In the genomic region with DNA sequence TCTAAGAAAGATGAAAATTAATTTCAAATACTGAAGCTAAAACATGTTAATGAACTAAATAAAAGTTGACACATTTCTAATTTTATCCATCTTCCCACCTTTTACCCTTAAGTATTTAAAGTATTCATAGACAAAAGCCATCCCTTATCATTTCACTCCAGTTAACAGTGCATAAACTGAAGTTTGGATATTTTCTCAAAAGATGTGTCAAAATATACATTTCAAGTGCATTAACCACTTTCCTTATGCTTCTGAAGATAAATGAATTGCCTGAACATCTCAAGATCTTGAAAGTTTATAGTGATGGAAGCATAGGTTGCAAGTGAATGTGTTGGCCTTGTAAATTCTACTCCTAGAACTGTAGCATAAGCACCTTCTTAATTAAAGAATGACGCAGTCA, we compare ENCODE assay signal across 16 cellular contexts.
"Had no signal": no experiment of that assay in that cellular context is flagged by ENCODE, and none has a peak within 500 bp of the region (broad histone marks: within the 10 kb centered on the region; RNA-seq: fewer than 3 reads in every experiment).

No MANE protein-coding gene starts in this region.

- H3K27me3 ChIP-seq: brain microvascular endothelial cell, foreskin keratinocyte, ovary had no signal

- H3K4me3 Mint-ChIP-seq: activated B cell treated with CpG ODN at 0.5 μM for 24 hours; activated CD4-positive, alpha-beta T cell treated with anti-CD3 and anti-CD28 coated beads, Interleukin-2, amount 10 ng/mL, durations not matched to agents 24 days and 14 days; activated naive CD4-positive, alpha-beta T cell treated with anti-CD3 and anti-CD28 coated beads, Interleukin-2, amount 50 U/mL, for 24 hours; endodermal cell; T-helper 1 cell treated with Interleukin-12 subunit alpha and Interleukin-12 subunit beta and Interleukin-4 antibody, amounts not matched to agents 30 μg/mL and 1 μg/mL, for 36 hours had no signal

- H3K9me3 Mint-ChIP-seq: activated B cell treated with CpG ODN at 0.5 μM for 24 hours; activated naive CD4-positive, alpha-beta T cell treated with anti-CD3 and anti-CD28 coated beads, Interleukin-2, amount 50 U/mL, for 24 hours; T-helper 1 cell treated with Interleukin-12 subunit alpha and Interleukin-12 subunit beta and Interleukin-4 antibody, amounts not matched to agents 30 μg/mL and 1 μg/mL, for 36 hours had no signal

- H3K27ac ChIP-seq: brain microvascular endothelial cell, foreskin keratinocyte had no signal

- DNase-seq: activated B cell treated with CpG ODN at 0.5 μM for 24 hours; activated CD4-positive, alpha-beta T cell treated with anti-CD3 and anti-CD28 coated beads, Interleukin-2, amount 10 ng/mL, durations not matched to agents 24 days and 14 days; activated effector memory CD4-positive, alpha-beta T cell treated with Interleukin-2 at 50 U/mL for 16 hours; amniotic stem cell; brain microvascular endothelial cell; cerebellar nuclear complex; dermis blood vessel endothelial cell; endodermal cell; foreskin keratinocyte; head of caudate nucleus; ovary; trophoblast cell had no signal

- H3K9me3 ChIP-seq: ovary had no signal

- H3K27ac Mint-ChIP-seq: activated B cell treated with CpG ODN at 0.5 μM for 24 hours; activated CD4-positive, alpha-beta T cell treated with anti-CD3 and anti-CD28 coated beads, Interleukin-2, amount 10 ng/mL, durations not matched to agents 24 days and 14 days; activated naive CD4-positive, alpha-beta T cell treated with anti-CD3 and anti-CD28 coated beads, Interleukin-2, amount 50 U/mL, for 24 hours; endodermal cell; T-helper 1 cell treated with Interleukin-12 subunit alpha and Interleukin-12 subunit beta and Interleukin-4 antibody, amounts not matched to agents 30 μg/mL and 1 μg/mL, for 36 hours had no signal

- H3K36me3 Mint-ChIP-seq: activated naive CD4-positive, alpha-beta T cell treated with anti-CD3 and anti-CD28 coated beads, Interleukin-2, amount 50 U/mL, for 24 hours had no signal

- FAIRE-seq: islet of Langerhans had no signal

- ATAC-seq: foreskin keratinocyte, left lobe of liver had no signal

- H3K27me3 Mint-ChIP-seq: activated B cell treated with CpG ODN at 0.5 μM for 24 hours; activated CD4-positive, alpha-beta T cell treated with anti-CD3 and anti-CD28 coated beads, Interleukin-2, amount 10 ng/mL, durations not matched to agents 24 days and 14 days; activated naive CD4-positive, alpha-beta T cell treated with anti-CD3 and anti-CD28 coated beads, Interleukin-2, amount 50 U/mL, for 24 hours had no signal

- H3K4me3 ChIP-seq: ovary had no signal

- H3K36me3 ChIP-seq: brain microvascular endothelial cell, ovary had no signal
